In the genomic region with DNA sequence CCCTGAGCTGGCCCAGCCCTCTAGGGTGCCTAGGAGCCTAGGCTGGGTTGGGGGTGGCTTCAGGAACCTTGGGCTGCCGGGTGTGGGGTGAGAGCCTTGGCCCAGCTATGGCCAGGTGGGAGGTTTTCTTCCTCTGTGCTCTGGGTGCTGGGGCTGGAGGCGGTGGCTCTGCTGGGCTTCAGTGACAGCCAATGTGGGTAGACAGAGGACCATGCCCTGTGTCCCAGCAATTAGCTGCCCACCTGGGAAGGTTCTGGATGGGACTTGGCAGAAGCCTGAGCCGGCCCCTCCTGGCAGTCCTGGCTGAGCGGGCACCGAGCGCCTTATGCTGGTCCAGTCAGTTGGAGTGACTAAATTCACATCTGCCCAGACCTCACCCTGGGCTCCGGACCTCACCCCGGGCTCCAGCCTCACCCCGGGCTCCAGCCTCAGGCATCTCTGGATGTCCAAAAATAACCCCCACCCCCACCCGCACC, we compare ENCODE assay signal across 10 cellular contexts. TPM values are rescaled to one million over a fixed set of nuclear protein-coding genes. Genes with fewer than 3 reads are reported as not detected.
DNase-seq lines count a peak whose midpoint lies in the region; ATAC-seq and TF ChIP-seq lines count a peak whose summit lies in the region.
"Had no signal": no experiment of that assay in that cellular context is flagged by ENCODE, and none has a peak within 500 bp of the region (broad histone marks: within the 10 kb centered on the region; RNA-seq: fewer than 3 reads in every experiment).

No MANE protein-coding gene starts in this region.

- TF ChIP-seq CTCF in type B pancreatic cell (conservative IDR thresholded peaks at IDR 0.05): no peak

- H3K4me3 Mint-ChIP-seq in activated T-cell treated with anti-CD3 and anti-CD28 coated beads, Interleukin-2, amount 50 U/mL, for 72 hours: peak overlapping the region; percentile 61 to 72
- peak overlapping the region in 6 of 10 donors; percentile 43 to 63 (median 62) for H3K4me3 Mint-ChIP-seq in naive thymus-derived CD8-positive, alpha-beta T cell
- peak overlapping the region; percentile 84 for H3K4me3 Mint-ChIP-seq in type B pancreatic cell

- H3K9me3 ChIP-seq in ectodermal cell (ENCODE audit: control insufficient read depth, low read length): no peaks in the 10 kb centered on the region

- peaks cover 10% of the 10 kb centered on the region for H3K4me1 ChIP-seq in ectodermal cell (ENCODE audit: control insufficient read depth, insufficient read depth, low read length)

- POLR2A ChIA-PET in naive thymus-derived CD8-positive, alpha-beta T cell (lab: Charles Lee): no interaction called here

- WGBS in ectodermal cell, 2 experiments: 79 to 83% methylated on average over 9 to 10 of the region's 10 CpGs

- H3K9me3 Mint-ChIP-seq in activated T-cell treated with anti-CD3 and anti-CD28 coated beads, Interleukin-2, amount 50 U/mL, for 72 hours: no peaks in the 10 kb centered on the region
- H3K9me3 Mint-ChIP-seq in naive thymus-derived CD8-positive, alpha-beta T cell: peaks cover 0 to 2% (median 0%) of the 10 kb centered on the region in 9 donors
- H3K9me3 Mint-ChIP-seq in type B pancreatic cell: no peaks in the 10 kb centered on the region

- no peak for ATAC-seq in activated T-cell treated with anti-CD3 and anti-CD28 coated beads, Interleukin-2, amount 50 U/mL, for 72 hours (replicated peaks in 1 of 2)
- no peak for ATAC-seq in naive thymus-derived CD8-positive, alpha-beta T cell
- ATAC-seq in HG03342 (IDR thresholded peaks at IDR 0.05; ENCODE audit: unreplicated experiment): no peak

- H3K4me1 Mint-ChIP-seq in activated T-cell treated with anti-CD3 and anti-CD28 coated beads, Interleukin-2, amount 50 U/mL, for 72 hours (ENCODE audit: low read depth): no peaks in the 10 kb centered on the region
- peaks cover 0 to 3% (median 0%) of the 10 kb centered on the region in 4 donors for H3K4me1 Mint-ChIP-seq in naive thymus-derived CD8-positive, alpha-beta T cell
- peaks cover 11% of the 10 kb centered on the region for H3K4me1 Mint-ChIP-seq in type B pancreatic cell (ENCODE audit: unreplicated experiment)

- peak overlapping the region; percentile 57 for H3K4me3 ChIP-seq in ectodermal cell (ENCODE audit: insufficient read depth, low read depth, low read length)

- DNase-seq in activated T-cell treated with anti-CD3 and anti-CD28 coated beads, Interleukin-2, amount 50 U/mL, for 72 hours: no peak
- DNase-seq in activated T-cell treated with anti-CD3 and anti-CD28 coated beads for 4 hours (no peak), type B pancreatic cell (ENCODE audit: extremely low spot score, unreplicated experiment) (no peak), NCI-H1694 (lab: John Stamatoyannopoulos, UW) (no peak), KG1 (lab: John Stamatoyannopoulos, UW) (no peak)
- DNase-seq in naive thymus-derived CD8-positive, alpha-beta T cell: no peak
- DNase-seq: AML-193 had no signal

- H3K27ac Mint-ChIP-seq in activated T-cell treated with anti-CD3 and anti-CD28 coated beads, Interleukin-2, amount 50 U/mL, for 72 hours: no peak overlapping the region
- no peak overlapping the region for H3K27ac Mint-ChIP-seq in naive thymus-derived CD8-positive, alpha-beta T cell
- H3K27ac Mint-ChIP-seq in type B pancreatic cell: peak overlapping the region; percentile 70

- no peaks in the 10 kb centered on the region for H3K27me3 ChIP-seq in ectodermal cell (ENCODE audit: control insufficient read depth, insufficient read depth, low read length, poor library complexity, severe bottlenecking)

- H3K36me3 ChIP-seq in ectodermal cell (ENCODE audit: control insufficient read depth, insufficient read depth, low read length): no peaks in the 10 kb centered on the region

- H3K27ac ChIP-seq in ectodermal cell (ENCODE audit: insufficient read depth, low read depth, low read length, poor library complexity, severe bottlenecking): peak overlapping the region; percentile 26

- H3K36me3 Mint-ChIP-seq in activated T-cell treated with anti-CD3 and anti-CD28 coated beads, Interleukin-2, amount 50 U/mL, for 72 hours (ENCODE audit: insufficient read depth in 2 of 2): no peaks in the 10 kb centered on the region
- no peaks in the 10 kb centered on the region for H3K36me3 Mint-ChIP-seq in naive thymus-derived CD8-positive, alpha-beta T cell
- no peaks in the 10 kb centered on the region for H3K36me3 Mint-ChIP-seq in type B pancreatic cell

- peaks cover 37% of the 10 kb centered on the region for H3K27me3 Mint-ChIP-seq in activated T-cell treated with anti-CD3 and anti-CD28 coated beads, Interleukin-2, amount 50 U/mL, for 72 hours (ENCODE audit: low read depth)
- peaks cover 16 to 61% (median 33%) of the 10 kb centered on the region in 5 donors for H3K27me3 Mint-ChIP-seq in naive thymus-derived CD8-positive, alpha-beta T cell
- no peaks in the 10 kb centered on the region for H3K27me3 Mint-ChIP-seq in type B pancreatic cell

RNA-seq across cellular contexts. Expression of gene CYP46A1, which starts 46.8 kb away (rescaled TPM):
- total RNA-seq in activated T-cell treated with anti-CD3 and anti-CD28 coated beads, Interleukin-2, amount 50 U/mL, for 72 hours: under 1 TPM; 0.09 to 0.10 TPM
- polyA plus RNA-seq in ectodermal cell (2013, experiment 1 of 4): 4.0 TPM
- 3.3 TPM for polyA plus RNA-seq in ectodermal cell (2013, experiment 2 of 4)
- polyA plus RNA-seq in ectodermal cell (2013, experiment 3 of 4): 3.4 TPM
- 3.2 TPM for polyA plus RNA-seq in ectodermal cell (2013, experiment 4 of 4)
- total RNA-seq in naive thymus-derived CD8-positive, alpha-beta T cell: under 1 TPM; 0.41 to 0.44 TPM
- polyA plus RNA-seq in naive thymus-derived CD8-positive, alpha-beta T cell: under 1 TPM in 1 of 3 donors, not detected in 2; 0.02 TPM
- 0.98 and 4.7 TPM in 2 replicates for total RNA-seq in type B pancreatic cell (ENCODE audit: low replicate concordance)
- total RNA-seq: kidney epithelial cell had no signal
